ENCODE assay signal across 1 cellular context in the genomic region with DNA sequence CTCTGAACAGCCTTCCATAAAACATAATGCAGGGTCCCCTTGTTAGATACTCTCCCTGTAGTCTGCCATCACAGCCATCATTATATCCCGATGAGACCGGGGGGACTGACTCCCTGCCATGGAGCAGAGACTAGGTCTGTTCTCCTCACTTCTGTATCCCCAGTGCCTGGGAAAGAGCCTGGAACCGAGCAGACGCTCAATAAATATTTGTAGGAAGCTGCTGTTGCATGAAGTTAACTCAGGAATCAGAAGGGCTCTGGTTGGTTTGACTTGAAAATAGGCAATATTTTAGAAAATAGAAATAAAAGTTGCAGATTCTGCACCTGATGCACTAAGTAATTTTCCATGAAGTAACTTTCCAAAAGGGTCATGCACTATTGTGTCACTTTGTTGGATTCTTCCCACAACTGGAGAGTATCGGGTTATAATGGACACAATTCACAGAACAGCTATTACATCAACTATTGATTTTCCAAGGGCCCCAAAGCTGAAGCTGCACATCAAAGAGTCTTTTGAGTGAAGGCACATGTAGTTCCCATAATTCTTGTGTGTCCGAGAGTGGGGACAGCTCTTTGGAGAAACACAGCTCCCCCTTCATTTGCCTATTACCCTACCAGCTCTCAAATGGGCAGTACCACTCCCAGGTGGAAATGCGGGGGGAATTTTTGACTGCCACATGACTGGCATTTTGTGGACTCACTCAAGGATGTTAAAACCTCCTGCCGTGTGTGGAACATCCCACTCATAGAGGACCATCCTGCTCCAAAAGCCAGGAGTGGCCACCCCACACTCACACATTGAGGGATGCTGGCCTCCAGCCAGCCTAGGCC.
TF ChIP-seq lines count a peak whose summit lies in the region.

No MANE protein-coding gene starts in this region.

TF ChIP-seq in HepG2, 621 proteins besides CTCF, POLR2A, EP300 and RAD21 (continued from another document and continues in another):
- TF ChIP-seq, protein P1, sequence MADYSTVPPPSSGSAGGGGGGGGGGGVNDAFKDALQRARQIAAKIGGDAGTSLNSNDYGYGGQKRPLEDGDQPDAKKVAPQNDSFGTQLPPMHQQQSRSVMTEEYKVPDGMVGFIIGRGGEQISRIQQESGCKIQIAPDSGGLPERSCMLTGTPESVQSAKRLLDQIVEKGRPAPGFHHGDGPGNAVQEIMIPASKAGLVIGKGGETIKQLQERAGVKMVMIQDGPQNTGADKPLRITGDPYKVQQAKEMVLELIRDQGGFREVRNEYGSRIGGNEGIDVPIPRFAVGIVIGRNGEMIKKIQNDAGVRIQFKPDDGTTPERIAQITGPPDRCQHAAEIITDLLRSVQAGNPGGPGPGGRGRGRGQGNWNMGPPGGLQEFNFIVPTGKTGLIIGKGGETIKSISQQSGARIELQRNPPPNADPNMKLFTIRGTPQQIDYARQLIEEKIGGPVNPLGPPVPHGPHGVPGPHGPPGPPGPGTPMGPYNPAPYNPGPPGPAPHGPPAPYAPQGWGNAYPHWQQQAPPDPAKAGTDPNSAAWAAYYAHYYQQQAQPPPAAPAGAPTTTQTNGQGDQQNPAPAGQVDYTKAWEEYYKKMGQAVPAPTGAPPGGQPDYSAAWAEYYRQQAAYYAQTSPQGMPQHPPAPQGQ (CRISPR knock-in tag; IDR thresholded peaks at IDR 0.05; ENCODE audit: borderline replicate concordance), result no peak
- TF ChIP-seq KMT2A (CRISPR knock-in tag; IDR thresholded peaks at IDR 0.05), result no peak
- no peak for TF ChIP-seq THYN1 (CRISPR knock-in tag; IDR thresholded peaks at IDR 0.05; ENCODE audit: borderline replicate concordance, low read depth)
- TF ChIP-seq, protein P2, sequence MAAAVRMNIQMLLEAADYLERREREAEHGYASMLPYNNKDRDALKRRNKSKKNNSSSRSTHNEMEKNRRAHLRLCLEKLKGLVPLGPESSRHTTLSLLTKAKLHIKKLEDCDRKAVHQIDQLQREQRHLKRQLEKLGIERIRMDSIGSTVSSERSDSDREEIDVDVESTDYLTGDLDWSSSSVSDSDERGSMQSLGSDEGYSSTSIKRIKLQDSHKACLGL (CRISPR knock-in tag; IDR thresholded peaks at IDR 0.05), result no peak
- TF ChIP-seq ZNF24 (IDR thresholded peaks at IDR 0.05), result no peak
- no peak for TF ChIP-seq NONO (IDR thresholded peaks at IDR 0.05)
- no peak for TF ChIP-seq NONO (CRISPR knock-in tag; conservative IDR thresholded peaks at IDR 0.05)
- TF ChIP-seq ZNF101 (CRISPR knock-in tag; IDR thresholded peaks at IDR 0.05; ENCODE audit: borderline replicate concordance, low read depth), result no peak
- TF ChIP-seq GABPA (IDR thresholded peaks at IDR 0.05; ENCODE audit: low read depth, low read length), result no peak
- TF ChIP-seq GABPA (CRISPR knock-in tag; IDR thresholded peaks at IDR 0.05; ENCODE audit: low read depth), result no peak
- no peak for TF ChIP-seq SYNCRIP (IDR thresholded peaks at IDR 0.05; ENCODE audit: insufficient read depth, low read depth, low read length)
- TF ChIP-seq ZNF256 (CRISPR knock-in tag; conservative IDR thresholded peaks at IDR 0.05), result 0 out of 2 replicates have a peak, but pooled peaks have one; percentile 16
- TF ChIP-seq, protein P3, sequence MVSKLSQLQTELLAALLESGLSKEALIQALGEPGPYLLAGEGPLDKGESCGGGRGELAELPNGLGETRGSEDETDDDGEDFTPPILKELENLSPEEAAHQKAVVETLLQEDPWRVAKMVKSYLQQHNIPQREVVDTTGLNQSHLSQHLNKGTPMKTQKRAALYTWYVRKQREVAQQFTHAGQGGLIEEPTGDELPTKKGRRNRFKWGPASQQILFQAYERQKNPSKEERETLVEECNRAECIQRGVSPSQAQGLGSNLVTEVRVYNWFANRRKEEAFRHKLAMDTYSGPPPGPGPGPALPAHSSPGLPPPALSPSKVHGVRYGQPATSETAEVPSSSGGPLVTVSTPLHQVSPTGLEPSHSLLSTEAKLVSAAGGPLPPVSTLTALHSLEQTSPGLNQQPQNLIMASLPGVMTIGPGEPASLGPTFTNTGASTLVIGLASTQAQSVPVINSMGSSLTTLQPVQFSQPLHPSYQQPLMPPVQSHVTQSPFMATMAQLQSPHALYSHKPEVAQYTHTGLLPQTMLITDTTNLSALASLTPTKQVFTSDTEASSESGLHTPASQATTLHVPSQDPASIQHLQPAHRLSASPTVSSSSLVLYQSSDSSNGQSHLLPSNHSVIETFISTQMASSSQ (IDR thresholded peaks at IDR 0.05; ENCODE audit: low read depth), result 0 out of 2 replicates have a peak, but pooled peaks have one; percentile 22
- TF ChIP-seq, protein P3 (CRISPR knock-in tag; IDR thresholded peaks at IDR 0.05; ENCODE audit: borderline replicate concordance), result peak; percentile 27; the same call in 1 of the 2 replicates
- TF ChIP-seq FOSL2 (CRISPR knock-in tag; IDR thresholded peaks at IDR 0.05), result peak; percentile 67
- TF ChIP-seq XRCC5 (optimal IDR thresholded peaks at IDR 0.05; ENCODE audit: low read length), result no peak
- no peak for TF ChIP-seq ZNF251 (CRISPR knock-in tag; IDR thresholded peaks at IDR 0.05)
- no peak for TF ChIP-seq SRSF1 (optimal IDR thresholded peaks at IDR 0.05; ENCODE audit: low read depth, low read length)
- TF ChIP-seq FOXC1 (CRISPR knock-in tag; IDR thresholded peaks at IDR 0.05; ENCODE audit: borderline replicate concordance), result no peak
- TF ChIP-seq ZNF891 (CRISPR knock-in tag; IDR thresholded peaks at IDR 0.05), result no peak
- TF ChIP-seq, protein P4, sequence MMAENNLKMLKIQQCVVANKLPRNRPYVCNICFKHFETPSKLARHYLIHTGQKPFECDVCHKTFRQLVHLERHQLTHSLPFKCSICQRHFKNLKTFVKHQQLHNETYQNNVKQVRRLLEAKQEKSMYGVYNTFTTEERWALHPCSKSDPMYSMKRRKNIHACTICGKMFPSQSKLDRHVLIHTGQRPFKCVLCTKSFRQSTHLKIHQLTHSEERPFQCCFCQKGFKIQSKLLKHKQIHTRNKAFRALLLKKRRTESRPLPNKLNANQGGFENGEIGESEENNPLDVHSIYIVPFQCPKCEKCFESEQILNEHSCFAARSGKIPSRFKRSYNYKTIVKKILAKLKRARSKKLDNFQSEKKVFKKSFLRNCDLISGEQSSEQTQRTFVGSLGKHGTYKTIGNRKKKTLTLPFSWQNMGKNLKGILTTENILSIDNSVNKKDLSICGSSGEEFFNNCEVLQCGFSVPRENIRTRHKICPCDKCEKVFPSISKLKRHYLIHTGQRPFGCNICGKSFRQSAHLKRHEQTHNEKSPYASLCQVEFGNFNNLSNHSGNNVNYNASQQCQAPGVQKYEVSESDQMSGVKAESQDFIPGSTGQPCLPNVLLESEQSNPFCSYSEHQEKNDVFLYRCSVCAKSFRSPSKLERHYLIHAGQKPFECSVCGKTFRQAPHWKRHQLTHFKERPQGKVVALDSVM (CRISPR knock-in tag; IDR thresholded peaks at IDR 0.05), result no peak
- TF ChIP-seq EED (CRISPR knock-in tag; IDR thresholded peaks at IDR 0.05), result no peak
- TF ChIP-seq NAIF1 (CRISPR knock-in tag; IDR thresholded peaks at IDR 0.05; ENCODE audit: borderline replicate concordance), result peak; percentile 42; the same call in 1 of the 2 replicates
- TF ChIP-seq NR2F1 (CRISPR knock-in tag; IDR thresholded peaks at IDR 0.05), result peak; percentile 75 to 76
- TF ChIP-seq, protein P5, sequence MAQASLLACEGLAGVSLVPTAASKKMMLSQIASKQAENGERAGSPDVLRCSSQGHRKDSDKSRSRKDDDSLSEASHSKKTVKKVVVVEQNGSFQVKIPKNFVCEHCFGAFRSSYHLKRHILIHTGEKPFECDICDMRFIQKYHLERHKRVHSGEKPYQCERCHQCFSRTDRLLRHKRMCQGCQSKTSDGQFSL (CRISPR knock-in tag; IDR thresholded peaks at IDR 0.05), result no peak; the same call in 1 of the 2 replicates
- TF ChIP-seq, protein P6, sequence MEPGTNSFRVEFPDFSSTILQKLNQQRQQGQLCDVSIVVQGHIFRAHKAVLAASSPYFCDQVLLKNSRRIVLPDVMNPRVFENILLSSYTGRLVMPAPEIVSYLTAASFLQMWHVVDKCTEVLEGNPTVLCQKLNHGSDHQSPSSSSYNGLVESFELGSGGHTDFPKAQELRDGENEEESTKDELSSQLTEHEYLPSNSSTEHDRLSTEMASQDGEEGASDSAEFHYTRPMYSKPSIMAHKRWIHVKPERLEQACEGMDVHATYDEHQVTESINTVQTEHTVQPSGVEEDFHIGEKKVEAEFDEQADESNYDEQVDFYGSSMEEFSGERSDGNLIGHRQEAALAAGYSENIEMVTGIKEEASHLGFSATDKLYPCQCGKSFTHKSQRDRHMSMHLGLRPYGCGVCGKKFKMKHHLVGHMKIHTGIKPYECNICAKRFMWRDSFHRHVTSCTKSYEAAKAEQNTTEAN (CRISPR knock-in tag; conservative IDR thresholded peaks at IDR 0.05), result no peak
- TF ChIP-seq ZFYVE20 (CRISPR knock-in tag; IDR thresholded peaks at IDR 0.05; ENCODE audit: borderline replicate concordance, low read depth), result no peak
- no peak for TF ChIP-seq ZNF878 (CRISPR knock-in tag; IDR thresholded peaks at IDR 0.05)
- TF ChIP-seq ZNF543 (CRISPR knock-in tag; IDR thresholded peaks at IDR 0.05), result no peak
- 0 out of 2 replicates have a peak, but pooled peaks have one; percentile 10 for TF ChIP-seq SMC3 (IDR thresholded peaks at IDR 0.05; ENCODE audit: low read length)
- TF ChIP-seq, protein P7, sequence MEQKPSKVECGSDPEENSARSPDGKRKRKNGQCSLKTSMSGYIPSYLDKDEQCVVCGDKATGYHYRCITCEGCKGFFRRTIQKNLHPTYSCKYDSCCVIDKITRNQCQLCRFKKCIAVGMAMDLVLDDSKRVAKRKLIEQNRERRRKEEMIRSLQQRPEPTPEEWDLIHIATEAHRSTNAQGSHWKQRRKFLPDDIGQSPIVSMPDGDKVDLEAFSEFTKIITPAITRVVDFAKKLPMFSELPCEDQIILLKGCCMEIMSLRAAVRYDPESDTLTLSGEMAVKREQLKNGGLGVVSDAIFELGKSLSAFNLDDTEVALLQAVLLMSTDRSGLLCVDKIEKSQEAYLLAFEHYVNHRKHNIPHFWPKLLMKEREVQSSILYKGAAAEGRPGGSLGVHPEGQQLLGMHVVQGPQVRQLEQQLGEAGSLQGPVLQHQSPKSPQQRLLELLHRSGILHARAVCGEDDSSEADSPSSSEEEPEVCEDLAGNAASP (CRISPR knock-in tag; IDR thresholded peaks at IDR 0.05; ENCODE audit: borderline replicate concordance), result peak; percentile 61; the same call in 1 of the 2 replicates
- TF ChIP-seq ZNF382 (CRISPR knock-in tag; IDR thresholded peaks at IDR 0.05; ENCODE audit: borderline replicate concordance), result no peak
- no peak for TF ChIP-seq ARNT2 (CRISPR knock-in tag; IDR thresholded peaks at IDR 0.05; ENCODE audit: low read depth)
- TF ChIP-seq ARHGAP35 (CRISPR knock-in tag; IDR thresholded peaks at IDR 0.05; ENCODE audit: borderline replicate concordance), result no peak
- TF ChIP-seq RFX5 (IDR thresholded peaks at IDR 0.05; ENCODE audit: low read depth, low read length), result no peak
- TF ChIP-seq ERF (CRISPR knock-in tag; IDR thresholded peaks at IDR 0.05), result 0 out of 2 replicates have a peak, but pooled peaks have one; percentile 9
- no peak for TF ChIP-seq ZNF816 (CRISPR knock-in tag; IDR thresholded peaks at IDR 0.05; ENCODE audit: borderline replicate concordance)
- TF ChIP-seq ZNF598 (CRISPR knock-in tag; IDR thresholded peaks at IDR 0.05; ENCODE audit: borderline replicate concordance), result no peak
- TF ChIP-seq ARNT (IDR thresholded peaks at IDR 0.05), result no peak
- TF ChIP-seq NCOA1 (CRISPR knock-in tag; IDR thresholded peaks at IDR 0.05), result no peak
- TF ChIP-seq MBNL3 (CRISPR knock-in tag; conservative IDR thresholded peaks at IDR 0.05), result no peak
- TF ChIP-seq, protein P8, sequence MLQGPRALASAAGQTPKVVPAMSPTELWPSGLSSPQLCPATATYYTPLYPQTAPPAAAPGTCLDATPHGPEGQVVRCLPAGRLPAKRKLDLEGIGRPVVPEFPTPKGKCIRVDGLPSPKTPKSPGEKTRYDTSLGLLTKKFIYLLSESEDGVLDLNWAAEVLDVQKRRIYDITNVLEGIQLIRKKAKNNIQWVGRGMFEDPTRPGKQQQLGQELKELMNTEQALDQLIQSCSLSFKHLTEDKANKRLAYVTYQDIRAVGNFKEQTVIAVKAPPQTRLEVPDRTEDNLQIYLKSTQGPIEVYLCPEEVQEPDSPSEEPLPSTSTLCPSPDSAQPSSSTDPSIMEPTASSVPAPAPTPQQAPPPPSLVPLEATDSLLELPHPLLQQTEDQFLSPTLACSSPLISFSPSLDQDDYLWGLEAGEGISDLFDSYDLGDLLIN (CRISPR knock-in tag; IDR thresholded peaks at IDR 0.05; ENCODE audit: borderline replicate concordance), result no peak
- no peak for TF ChIP-seq PITX1 (CRISPR knock-in tag; IDR thresholded peaks at IDR 0.05)
- peak; percentile 57; the same call in 1 of the 2 replicates for TF ChIP-seq HOXD1 (CRISPR knock-in tag; IDR thresholded peaks at IDR 0.05)
- TF ChIP-seq, protein P9, sequence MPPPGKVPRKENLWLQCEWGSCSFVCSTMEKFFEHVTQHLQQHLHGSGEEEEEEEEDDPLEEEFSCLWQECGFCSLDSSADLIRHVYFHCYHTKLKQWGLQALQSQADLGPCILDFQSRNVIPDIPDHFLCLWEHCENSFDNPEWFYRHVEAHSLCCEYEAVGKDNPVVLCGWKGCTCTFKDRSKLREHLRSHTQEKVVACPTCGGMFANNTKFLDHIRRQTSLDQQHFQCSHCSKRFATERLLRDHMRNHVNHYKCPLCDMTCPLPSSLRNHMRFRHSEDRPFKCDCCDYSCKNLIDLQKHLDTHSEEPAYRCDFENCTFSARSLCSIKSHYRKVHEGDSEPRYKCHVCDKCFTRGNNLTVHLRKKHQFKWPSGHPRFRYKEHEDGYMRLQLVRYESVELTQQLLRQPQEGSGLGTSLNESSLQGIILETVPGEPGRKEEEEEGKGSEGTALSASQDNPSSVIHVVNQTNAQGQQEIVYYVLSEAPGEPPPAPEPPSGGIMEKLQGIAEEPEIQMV (CRISPR knock-in tag; IDR thresholded peaks at IDR 0.05; ENCODE audit: low read depth), result no peak
- no peak for TF ChIP-seq YEATS4 (CRISPR knock-in tag; IDR thresholded peaks at IDR 0.05; ENCODE audit: borderline replicate concordance)
